ENCODE assay signal across 1 cellular context in the genomic region with DNA sequence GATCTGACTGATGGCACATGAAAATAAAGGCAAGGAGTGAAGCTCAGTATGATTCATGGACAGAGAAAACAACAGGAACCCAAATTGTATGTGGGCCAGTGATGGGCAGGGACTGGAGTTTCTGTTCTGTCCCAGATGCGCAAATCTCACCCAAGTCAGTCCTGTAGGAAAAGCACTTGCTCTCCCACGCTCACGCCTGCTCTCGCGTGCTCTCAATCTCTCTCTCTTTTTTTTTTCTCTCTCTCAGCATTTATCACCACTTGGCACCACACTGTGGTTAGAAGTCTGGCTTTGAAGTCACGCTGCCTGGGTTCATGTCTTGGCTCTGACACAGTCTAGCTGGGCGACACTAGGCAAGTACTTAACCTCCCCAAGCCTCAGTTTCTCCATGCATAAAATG.
TF ChIP-seq lines count a peak whose summit lies in the region.

No MANE protein-coding gene starts in this region.

TF ChIP-seq in IMR-90, 13 proteins besides CTCF, POLR2A, EP300 and RAD21 (continued from another document):
- no peak for TF ChIP-seq MXI1 (IDR thresholded peaks at IDR 0.05; ENCODE audit: borderline replicate concordance, low read depth, low read length)
- TF ChIP-seq FOS (IDR thresholded peaks at IDR 0.05; ENCODE audit: low read depth, low read length): no peak
- TF ChIP-seq, protein P1, sequence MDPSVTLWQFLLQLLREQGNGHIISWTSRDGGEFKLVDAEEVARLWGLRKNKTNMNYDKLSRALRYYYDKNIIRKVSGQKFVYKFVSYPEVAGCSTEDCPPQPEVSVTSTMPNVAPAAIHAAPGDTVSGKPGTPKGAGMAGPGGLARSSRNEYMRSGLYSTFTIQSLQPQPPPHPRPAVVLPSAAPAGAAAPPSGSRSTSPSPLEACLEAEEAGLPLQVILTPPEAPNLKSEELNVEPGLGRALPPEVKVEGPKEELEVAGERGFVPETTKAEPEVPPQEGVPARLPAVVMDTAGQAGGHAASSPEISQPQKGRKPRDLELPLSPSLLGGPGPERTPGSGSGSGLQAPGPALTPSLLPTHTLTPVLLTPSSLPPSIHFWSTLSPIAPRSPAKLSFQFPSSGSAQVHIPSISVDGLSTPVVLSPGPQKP (IDR thresholded peaks at IDR 0.05; ENCODE audit: borderline replicate concordance, low read depth, low read length): no peak
- TF ChIP-seq RCOR1 (IDR thresholded peaks at IDR 0.05; ENCODE audit: insufficient replicate concordance, low read length): no peak
- no peak for TF ChIP-seq RFX5 (IDR thresholded peaks at IDR 0.05; ENCODE audit: low read depth, low read length)
- no peak for TF ChIP-seq CEBPB (IDR thresholded peaks at IDR 0.05; ENCODE audit: low read depth, low read length)
- TF ChIP-seq MAZ (IDR thresholded peaks at IDR 0.05; ENCODE audit: borderline replicate concordance, low read depth, low read length): no peak
- TF ChIP-seq, protein P2, sequence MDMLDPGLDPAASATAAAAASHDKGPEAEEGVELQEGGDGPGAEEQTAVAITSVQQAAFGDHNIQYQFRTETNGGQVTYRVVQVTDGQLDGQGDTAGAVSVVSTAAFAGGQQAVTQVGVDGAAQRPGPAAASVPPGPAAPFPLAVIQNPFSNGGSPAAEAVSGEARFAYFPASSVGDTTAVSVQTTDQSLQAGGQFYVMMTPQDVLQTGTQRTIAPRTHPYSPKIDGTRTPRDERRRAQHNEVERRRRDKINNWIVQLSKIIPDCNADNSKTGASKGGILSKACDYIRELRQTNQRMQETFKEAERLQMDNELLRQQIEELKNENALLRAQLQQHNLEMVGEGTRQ (IDR thresholded peaks at IDR 0.05; ENCODE audit: low read depth, low read length): no peak
- TF ChIP-seq MAFK (IDR thresholded peaks at IDR 0.05; ENCODE audit: low read depth, low read length): no peak
- TF ChIP-seq BHLHE40 (IDR thresholded peaks at IDR 0.05; ENCODE audit: low read depth, low read length): no peak
- TF ChIP-seq CHD1 (IDR thresholded peaks at IDR 0.05; ENCODE audit: low read depth, low read length): no peak
